ENCODE assay signal across 17 cellular contexts in genomic region chr6:80227545-80227944, GRCh38.
A peak's percentile ranks its signal among the peaks of the same experiment; 100 is the strongest.
DNase-seq lines count a peak whose midpoint lies in the region; ATAC-seq and TF ChIP-seq lines count a peak whose summit lies in the region.
"Had no signal": no experiment of that assay in that cellular context is flagged by ENCODE, and none has a peak within 500 bp of the region (broad histone marks: within the 10 kb centered on the region; RNA-seq: fewer than 3 reads in every experiment).

No MANE protein-coding gene starts in this region.

- intact Hi-C loops in stomach (cut with DNase I; ENCODE audit: low total_unique reads) = no loop called here

- no peak overlapping the region for H3K4me3 ChIP-seq in SK-N-SH (ENCODE audit: low read depth in 2 of 2, low read length in 1 of 2)
- no peak overlapping the region for H3K4me3 ChIP-seq in stomach
- H3K4me3 ChIP-seq: GM23338 had no signal

- H3K36me3 ChIP-seq in SK-N-SH (replicated peaks in 1 of 2; ENCODE audit: control insufficient read depth in 1 of 2, insufficient read depth in 2 of 2, low read length in 1 of 2) = no peaks in the 10 kb centered on the region
- H3K36me3 ChIP-seq in stomach = no peaks in the 10 kb centered on the region

- H3K9me3 ChIP-seq in SK-N-SH = no peaks in the 10 kb centered on the region
- no peaks in the 10 kb centered on the region for H3K9me3 ChIP-seq in stomach

- POLR2A ChIA-PET in SK-N-SH (lab: Yijun Ruan, JAX) = no interaction called here

- no peak for TF ChIP-seq CTCF in SK-N-SH (IDR thresholded peaks at IDR 0.05)
- TF ChIP-seq CTCF in mesothelial cell of epicardium (IDR thresholded peaks at IDR 0.05; ENCODE audit: unreplicated experiment) = no peak
- TF ChIP-seq CTCF in GM13976 (IDR thresholded peaks at IDR 0.05; ENCODE audit: borderline replicate concordance, control extremely low read depth, extremely low read depth, insufficient read depth, missing control alignments) = no peak
- TF ChIP-seq CTCF in stomach (IDR thresholded peaks at IDR 0.05) = no peak

- 71% methylated on average over 1 of the region's 1 CpG for WGBS in SK-N-SH (ENCODE audit: low lambda C conversion rate)
- WGBS in stomach, 5 donors = 91 to 100% (median 97%) methylated on average over 1 of the region's 1 CpG

- H3K27ac ChIP-seq in SK-N-SH (ENCODE audit: low read depth in 2 of 2, low read length in 1 of 2) (peak overlapping the region in 1 of 2 experiments; percentile 53; a peak in 1 of 4 replicates), stomach (no peak overlapping the region)

- CTCF ChIA-PET in SK-N-SH (lab: Yijun Ruan, JAX) = interaction anchor here (1.4 kb wide), 1 partner anchor 17 kb away, joined by 3 read pairs; no protein-coding TSS in a partner anchor

- 0 out of 2 replicates have a peak overlapping the region, but pooled peaks have one; percentile 4 for H3K4me2 ChIP-seq in SK-N-SH
- H3K4me2 ChIP-seq: GM23338 had no signal

- H3K27me3 ChIP-seq in SK-N-SH (ENCODE audit: insufficient read depth) (no peaks in the 10 kb centered on the region), stomach (no peaks in the 10 kb centered on the region)

- no peak for DNase-seq in SK-N-SH
- DNase-seq in NCI-H2171 (lab: John Stamatoyannopoulos, UW) = peak; percentile 21
- DNase-seq in mesothelial cell of epicardium (ENCODE audit: low spot score in 2 of 2, unreplicated experiment in 2 of 2) = no peak
- DNase-seq in GM13976 (ENCODE audit: low spot score) = no peak
- DNase-seq in stomach = no peak
- DNase-seq: ACHN; C1 segment of cervical spinal cord; CD4-positive, alpha-beta T cell; DND-41; GF-D8; H7; KG1 had no signal

- peak overlapping the region; percentile 25 for H3K27ac Mint-ChIP-seq in mesothelial cell of epicardium
- H3K27ac Mint-ChIP-seq: B cell; CD4-positive, alpha-beta T cell; GM23338; IgD-negative memory B cell had no signal

- TF ChIP-seq POLR2A in stomach (IDR thresholded peaks at IDR 0.05) = no peak

- H3K9ac ChIP-seq in SK-N-SH = no peak overlapping the region

- no peak for TF ChIP-seq RAD21 in SK-N-SH (IDR thresholded peaks at IDR 0.05; ENCODE audit: low read length)

- in situ Hi-C loops in GM13976 (cut with MboI; ENCODE audit: low sequenced_read_pairs, unreplicated experiment) = no loop called here

- peaks cover 5% of the 10 kb centered on the region for H3K9me3 Mint-ChIP-seq in mesothelial cell of epicardium
- H3K9me3 Mint-ChIP-seq: CD4-positive, alpha-beta T cell; GM23338 had no signal

- no peaks in the 10 kb centered on the region; a peak in 1 of 4 replicates for H3K4me1 ChIP-seq in SK-N-SH (ENCODE audit: control insufficient read depth in 1 of 2, insufficient read depth in 2 of 2, low read depth in 1 of 2, low read length in 1 of 2)
- H3K4me1 ChIP-seq in stomach = no peaks in the 10 kb centered on the region

- peaks cover 7% of the 10 kb centered on the region for H3K36me3 Mint-ChIP-seq in mesothelial cell of epicardium

- no peaks in the 10 kb centered on the region for H3F3A ChIP-seq in SK-N-SH (replicated peaks; ENCODE audit: insufficient read depth)

- TF ChIP-seq EP300 in SK-N-SH (IDR thresholded peaks at IDR 0.05; ENCODE audit: borderline replicate concordance in 1 of 2, low read depth in 1 of 2, low read length in 1 of 2) = no peak
- no peak for TF ChIP-seq EP300 in stomach (IDR thresholded peaks at IDR 0.05)

- H3K9me2 ChIP-seq in SK-N-SH = no peaks in the 10 kb centered on the region

- H3K79me2 ChIP-seq in SK-N-SH (ENCODE audit: insufficient read depth) = no peaks in the 10 kb centered on the region

- H3K27me3 Mint-ChIP-seq in mesothelial cell of epicardium (ENCODE audit: low read depth) = no peaks in the 10 kb centered on the region
- H3K27me3 Mint-ChIP-seq: B cell; CD4-positive, alpha-beta T cell; IgD-negative memory B cell had no signal

- H3K4me3 Mint-ChIP-seq in mesothelial cell of epicardium = no peak overlapping the region
- H3K4me3 Mint-ChIP-seq: B cell; CD4-positive, alpha-beta T cell; GM23338; IgD-negative memory B cell had no signal

- H2AFZ ChIP-seq in SK-N-SH (ENCODE audit: low read depth) = no peak overlapping the region
- H2AFZ ChIP-seq: GM23338 had no signal

- no peak for ATAC-seq in SK-N-SH treated with all-trans-retinoic acid at 6 μM for 48 hours
- no peak for ATAC-seq in GM21529 (IDR thresholded peaks at IDR 0.05; ENCODE audit: unreplicated experiment)
- ATAC-seq: GM23338 had no signal

- no peaks in the 10 kb centered on the region for H3K4me1 Mint-ChIP-seq in mesothelial cell of epicardium
- H3K4me1 Mint-ChIP-seq: B cell, IgD-negative memory B cell had no signal

- no peaks in the 10 kb centered on the region for H4K20me1 ChIP-seq in SK-N-SH (ENCODE audit: insufficient read depth)

TF ChIP-seq in SK-N-SH, 30 proteins besides CTCF, POLR2A, EP300 and RAD21 (continues in another document):
- TF ChIP-seq, protein P1, sequence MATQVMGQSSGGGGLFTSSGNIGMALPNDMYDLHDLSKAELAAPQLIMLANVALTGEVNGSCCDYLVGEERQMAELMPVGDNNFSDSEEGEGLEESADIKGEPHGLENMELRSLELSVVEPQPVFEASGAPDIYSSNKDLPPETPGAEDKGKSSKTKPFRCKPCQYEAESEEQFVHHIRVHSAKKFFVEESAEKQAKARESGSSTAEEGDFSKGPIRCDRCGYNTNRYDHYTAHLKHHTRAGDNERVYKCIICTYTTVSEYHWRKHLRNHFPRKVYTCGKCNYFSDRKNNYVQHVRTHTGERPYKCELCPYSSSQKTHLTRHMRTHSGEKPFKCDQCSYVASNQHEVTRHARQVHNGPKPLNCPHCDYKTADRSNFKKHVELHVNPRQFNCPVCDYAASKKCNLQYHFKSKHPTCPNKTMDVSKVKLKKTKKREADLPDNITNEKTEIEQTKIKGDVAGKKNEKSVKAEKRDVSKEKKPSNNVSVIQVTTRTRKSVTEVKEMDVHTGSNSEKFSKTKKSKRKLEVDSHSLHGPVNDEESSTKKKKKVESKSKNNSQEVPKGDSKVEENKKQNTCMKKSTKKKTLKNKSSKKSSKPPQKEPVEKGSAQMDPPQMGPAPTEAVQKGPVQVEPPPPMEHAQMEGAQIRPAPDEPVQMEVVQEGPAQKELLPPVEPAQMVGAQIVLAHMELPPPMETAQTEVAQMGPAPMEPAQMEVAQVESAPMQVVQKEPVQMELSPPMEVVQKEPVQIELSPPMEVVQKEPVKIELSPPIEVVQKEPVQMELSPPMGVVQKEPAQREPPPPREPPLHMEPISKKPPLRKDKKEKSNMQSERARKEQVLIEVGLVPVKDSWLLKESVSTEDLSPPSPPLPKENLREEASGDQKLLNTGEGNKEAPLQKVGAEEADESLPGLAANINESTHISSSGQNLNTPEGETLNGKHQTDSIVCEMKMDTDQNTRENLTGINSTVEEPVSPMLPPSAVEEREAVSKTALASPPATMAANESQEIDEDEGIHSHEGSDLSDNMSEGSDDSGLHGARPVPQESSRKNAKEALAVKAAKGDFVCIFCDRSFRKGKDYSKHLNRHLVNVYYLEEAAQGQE (IDR thresholded peaks at IDR 0.05; ENCODE audit: low read depth, low read length) = no peak
- no peak for TF ChIP-seq TAF1 (IDR thresholded peaks at IDR 0.05; ENCODE audit: borderline replicate concordance, low read depth, low read length)
- TF ChIP-seq, protein P2, sequence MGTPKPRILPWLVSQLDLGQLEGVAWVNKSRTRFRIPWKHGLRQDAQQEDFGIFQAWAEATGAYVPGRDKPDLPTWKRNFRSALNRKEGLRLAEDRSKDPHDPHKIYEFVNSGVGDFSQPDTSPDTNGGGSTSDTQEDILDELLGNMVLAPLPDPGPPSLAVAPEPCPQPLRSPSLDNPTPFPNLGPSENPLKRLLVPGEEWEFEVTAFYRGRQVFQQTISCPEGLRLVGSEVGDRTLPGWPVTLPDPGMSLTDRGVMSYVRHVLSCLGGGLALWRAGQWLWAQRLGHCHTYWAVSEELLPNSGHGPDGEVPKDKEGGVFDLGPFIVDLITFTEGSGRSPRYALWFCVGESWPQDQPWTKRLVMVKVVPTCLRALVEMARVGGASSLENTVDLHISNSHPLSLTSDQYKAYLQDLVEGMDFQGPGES (IDR thresholded peaks at IDR 0.05; ENCODE audit: low read depth, low read length) = no peak
- TF ChIP-seq FOXJ3 (CRISPR knock-in tag; IDR thresholded peaks at IDR 0.05) = no peak

TF ChIP-seq in SK-N-SH treated with all-trans-retinoic acid at 6 μM for 48 hours, 23 proteins besides CTCF, POLR2A, EP300 and RAD21:
- TF ChIP-seq POU6F1 (CRISPR knock-in tag; IDR thresholded peaks at IDR 0.05; ENCODE audit: borderline replicate concordance, low read depth) (no peak), ESRRG (CRISPR knock-in tag; IDR thresholded peaks at IDR 0.05) (no peak)
